In genomic region chr1:234231061-234231892, GRCh38 we compare ENCODE assay signal across 1 cellular context.
TF ChIP-seq lines count a peak whose summit lies in the region.

No MANE protein-coding gene starts in this region.

TF ChIP-seq in HepG2, 621 proteins besides CTCF, POLR2A, EP300 and RAD21 (continued from another document):
- TF ChIP-seq, protein P1, sequence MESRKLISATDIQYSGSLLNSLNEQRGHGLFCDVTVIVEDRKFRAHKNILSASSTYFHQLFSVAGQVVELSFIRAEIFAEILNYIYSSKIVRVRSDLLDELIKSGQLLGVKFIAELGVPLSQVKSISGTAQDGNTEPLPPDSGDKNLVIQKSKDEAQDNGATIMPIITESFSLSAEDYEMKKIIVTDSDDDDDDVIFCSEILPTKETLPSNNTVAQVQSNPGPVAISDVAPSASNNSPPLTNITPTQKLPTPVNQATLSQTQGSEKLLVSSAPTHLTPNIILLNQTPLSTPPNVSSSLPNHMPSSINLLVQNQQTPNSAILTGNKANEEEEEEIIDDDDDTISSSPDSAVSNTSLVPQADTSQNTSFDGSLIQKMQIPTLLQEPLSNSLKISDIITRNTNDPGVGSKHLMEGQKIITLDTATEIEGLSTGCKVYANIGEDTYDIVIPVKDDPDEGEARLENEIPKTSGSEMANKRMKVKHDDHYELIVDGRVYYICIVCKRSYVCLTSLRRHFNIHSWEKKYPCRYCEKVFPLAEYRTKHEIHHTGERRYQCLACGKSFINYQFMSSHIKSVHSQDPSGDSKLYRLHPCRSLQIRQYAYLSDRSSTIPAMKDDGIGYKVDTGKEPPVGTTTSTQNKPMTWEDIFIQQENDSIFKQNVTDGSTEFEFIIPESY (CRISPR knock-in tag; IDR thresholded peaks at IDR 0.05) = peak; percentile 51; the same call in 1 of the 2 replicates
- TF ChIP-seq RFXANK (CRISPR knock-in tag; IDR thresholded peaks at IDR 0.05) (no peak), SMYD3 (CRISPR knock-in tag; IDR thresholded peaks at IDR 0.05) (no peak), ISX (CRISPR knock-in tag; conservative IDR thresholded peaks at IDR 0.05) (no peak), RARG (CRISPR knock-in tag; IDR thresholded peaks at IDR 0.05; ENCODE audit: low read depth) (no peak), YY1 (IDR thresholded peaks at IDR 0.05; ENCODE audit: insufficient read depth, insufficient replicate concordance, low read depth, low read length) (no peak), AGO1 (IDR thresholded peaks at IDR 0.05; ENCODE audit: low read depth, low read length, poor library complexity, severe bottlenecking) (no peak), ZNF20 (CRISPR knock-in tag; IDR thresholded peaks at IDR 0.05) (no peak), ZNF460 (CRISPR knock-in tag; IDR thresholded peaks at IDR 0.05; ENCODE audit: borderline replicate concordance) (no peak), HNRNPLL (IDR thresholded peaks at IDR 0.05; ENCODE audit: low read depth, low read length, poor library complexity, severe bottlenecking) (peak; percentile 17), XRCC5 (optimal IDR thresholded peaks at IDR 0.05; ENCODE audit: low read length) (peak; percentile 30), CBX2 (IDR thresholded peaks at IDR 0.05; ENCODE audit: low read depth, low read length) (no peak), CBX2 (CRISPR knock-in tag; IDR thresholded peaks at IDR 0.05; ENCODE audit: low read depth) (no peak), MBD4 (IDR thresholded peaks at IDR 0.05; ENCODE audit: borderline replicate concordance, low read length) (no peak)
